ENCODE assay signal across 8 cellular contexts in genomic region chr6:27471365-27472115, GRCh38. TPM values are rescaled to one million over a fixed set of nuclear protein-coding genes. Genes with fewer than 3 reads are reported as not detected.
DNase-seq lines count a peak whose midpoint lies in the region; ATAC-seq and TF ChIP-seq lines count a peak whose summit lies in the region.

No MANE protein-coding gene starts in this region.

- no peak overlapping the region for H2AK5ac ChIP-seq in neuronal stem cell (ENCODE audit: low read depth, low read length)

- H3K27ac ChIP-seq in CD8-positive, alpha-beta memory T cell (ENCODE audit: low read depth, low read length), result peak overlapping the region; percentile 94
- H3K27ac ChIP-seq in colonic mucosa, result peak overlapping the region; percentile 98
- H3K27ac ChIP-seq in neuronal stem cell (replicated peaks; ENCODE audit: low read length), result no peak overlapping the region

- H2AFZ ChIP-seq in Loucy (ENCODE audit: low read length), result no peak overlapping the region
- H2AFZ ChIP-seq in neuronal stem cell (ENCODE audit: low read length), result peak overlapping the region; percentile 92

- H3K4me3 ChIP-seq in CD8-positive, alpha-beta memory T cell (ENCODE audit: low read length), result peak overlapping the region; percentile 91
- peak overlapping the region; percentile 85 for H3K4me3 ChIP-seq in Loucy (ENCODE audit: low read length, poor library complexity, severe bottlenecking)
- peak overlapping the region; percentile 77 for H3K4me3 ChIP-seq in colonic mucosa
- peak overlapping the region in 1 of 2 donors; percentile 82 for H3K4me3 ChIP-seq in neuronal stem cell (ENCODE audit: low read length in 2 of 2)

- H2BK120ac ChIP-seq in neuronal stem cell (ENCODE audit: low read depth, low read length), result no peak overlapping the region

- peak overlapping the region; percentile 93 to 99 (median 98) for H3K4me3 Mint-ChIP-seq in CD8-positive, alpha-beta memory T cell

- ATAC-seq in GM21786 (IDR thresholded peaks at IDR 0.05; ENCODE audit: unreplicated experiment), result no peak
- ATAC-seq in HG03095 (IDR thresholded peaks at IDR 0.05; ENCODE audit: unreplicated experiment), result no peak

- H3K9ac ChIP-seq in Loucy (ENCODE audit: low read depth, low read length, poor library complexity, severe bottlenecking) (peak overlapping the region; percentile 92), colonic mucosa (ENCODE audit: low read depth in 2 of 2, low read length in 2 of 2) (peak overlapping the region; percentile 85 to 100), neuronal stem cell (ENCODE audit: low read depth, low read length, poor library complexity) (no peak overlapping the region)

- WGBS in neuronal stem cell (ENCODE audit: extremely low coverage in 2 of 2, insufficient read length in 2 of 2, insufficient replicate concordance in 1 of 2), 2 donors, result no CpG with 5 or more reads among the region's 6 CpGs

- H3K4me2 ChIP-seq in Loucy (ENCODE audit: low read depth, low read length, poor library complexity, severe bottlenecking) (peak overlapping the region; percentile 93), neuronal stem cell (ENCODE audit: insufficient read depth, low read length, poor library complexity, severe bottlenecking) (peak overlapping the region; percentile 82)

- no peak overlapping the region for H3K14ac ChIP-seq in neuronal stem cell (ENCODE audit: low read length)

- peaks cover 15% of the 10 kb centered on the region for H3K4me1 ChIP-seq in CD8-positive, alpha-beta memory T cell (ENCODE audit: insufficient read depth, low read length)
- H3K4me1 ChIP-seq in Loucy (ENCODE audit: insufficient read depth, low read length, poor library complexity, severe bottlenecking) (peaks cover 48% of the 10 kb centered on the region), colonic mucosa (peaks cover 3% of the 10 kb centered on the region), neuronal stem cell (ENCODE audit: control insufficient read depth in 2 of 2, insufficient read depth in 1 of 2, low read depth in 1 of 2, low read length in 2 of 2) (peaks cover 0 to 3% of the 10 kb centered on the region in 2 donors)

- no peaks in the 10 kb centered on the region; the same call in 1 of the 2 replicates for H3F3A ChIP-seq in Loucy (ENCODE audit: low read depth)

- H3K4ac ChIP-seq in neuronal stem cell (ENCODE audit: low read length), result no peak overlapping the region

- H3K27ac Mint-ChIP-seq in CD8-positive, alpha-beta memory T cell, result peak overlapping the region; percentile 94 to 99 (median 97)

- POLR2A ChIA-PET in CD8-positive, alpha-beta memory T cell (lab: Charles Lee), result interaction anchor here (1.5 kb wide), 1 partner anchor 1347 kb away, joined by 4 read pairs; a partner anchor contains a TSS

- H4K91ac ChIP-seq in neuronal stem cell (ENCODE audit: low read depth, low read length, poor library complexity), result no peak overlapping the region

- no peaks in the 10 kb centered on the region for H3K27me3 ChIP-seq in CD8-positive, alpha-beta memory T cell (ENCODE audit: insufficient read depth, low read length, poor library complexity, severe bottlenecking)
- H3K27me3 ChIP-seq in Loucy (ENCODE audit: insufficient read depth, low read length, poor library complexity, severe bottlenecking) (no peaks in the 10 kb centered on the region), colonic mucosa (no peaks in the 10 kb centered on the region), neuronal stem cell (ENCODE audit: control insufficient read depth in 3 of 3, insufficient read depth in 3 of 3, low read depth in 1 of 3, low read length in 3 of 3) (no peaks in the 10 kb centered on the region)

- no peaks in the 10 kb centered on the region for H3K9me3 ChIP-seq in CD8-positive, alpha-beta memory T cell (ENCODE audit: low read length)
- H3K9me3 ChIP-seq in Loucy (ENCODE audit: insufficient read depth, low read depth, low read length), result no peaks in the 10 kb centered on the region
- H3K9me3 ChIP-seq in colonic mucosa, result no peaks in the 10 kb centered on the region
- H3K9me3 ChIP-seq in neuronal stem cell (replicated peaks in 1 of 2; ENCODE audit: control insufficient read depth in 2 of 2, insufficient read depth in 1 of 2, low read depth in 1 of 2, low read length in 2 of 2), result peaks cover 0 to 47% of the 10 kb centered on the region in 2 donors

- DNase-seq in CD8-positive, alpha-beta memory T cell, result no peak
- DNase-seq in colonic mucosa, result no peak
- DNase-seq in neuronal stem cell (ENCODE audit: low spot score), result no peak
- no peak for DNase-seq in SHP77 (lab: John Stamatoyannopoulos, UW)
- DNase-seq in HCEC 1CT, result no peak

- no peaks in the 10 kb centered on the region for H3K36me3 ChIP-seq in CD8-positive, alpha-beta memory T cell (ENCODE audit: insufficient read depth, low read length)
- peaks cover 25% of the 10 kb centered on the region for H3K36me3 ChIP-seq in Loucy (ENCODE audit: insufficient read depth, low read length)
- H3K36me3 ChIP-seq in colonic mucosa, result no peaks in the 10 kb centered on the region
- H3K36me3 ChIP-seq in neuronal stem cell (replicated peaks in 1 of 2; ENCODE audit: control insufficient read depth in 2 of 2, insufficient read depth in 2 of 2, low read length in 2 of 2), result peaks cover 4 to 48% of the 10 kb centered on the region in 2 donors

- H3K36me3 Mint-ChIP-seq in CD8-positive, alpha-beta memory T cell, result peaks cover 4 to 44% (median 14%) of the 10 kb centered on the region in 3 donors

- peaks cover 0 to 7% of the 10 kb centered on the region in 2 donors for H3K27me3 Mint-ChIP-seq in CD8-positive, alpha-beta memory T cell

- no peak overlapping the region for H3K18ac ChIP-seq in neuronal stem cell (ENCODE audit: low read length)

- no peaks in the 10 kb centered on the region for H3K9me3 Mint-ChIP-seq in CD8-positive, alpha-beta memory T cell

- H4K20me1 ChIP-seq in Loucy (ENCODE audit: insufficient read depth, low read length, poor library complexity, severe bottlenecking), result peaks cover 55% of the 10 kb centered on the region

- H3K4me1 Mint-ChIP-seq in CD8-positive, alpha-beta memory T cell, result peaks cover 51 to 62% (median 57%) of the 10 kb centered on the region in 3 donors

- no peak overlapping the region for H2BK5ac ChIP-seq in neuronal stem cell (ENCODE audit: low read length)

- H2BK12ac ChIP-seq in neuronal stem cell (ENCODE audit: low read length), result no peak overlapping the region

- peaks cover 2% of the 10 kb centered on the region for H3K79me1 ChIP-seq in neuronal stem cell (ENCODE audit: low read depth, low read length)

- CTCF ChIA-PET in CD8-positive, alpha-beta memory T cell (lab: Charles Lee), result interaction anchor here (0.9 to 2.2 kb wide), 5 partner anchors 9 to 313 kb away, joined by 3 to 8 read pairs (median 5); no protein-coding TSS in a partner anchor

- TF ChIP-seq CTCF in Loucy (conservative IDR thresholded peaks at IDR 0.05; ENCODE audit: low read length) (no peak), colonic mucosa (IDR thresholded peaks at IDR 0.05) (no peak)

- no peak overlapping the region for H3K23ac ChIP-seq in neuronal stem cell (ENCODE audit: low read depth, low read length, poor library complexity)

- intact Hi-C loops in colonic mucosa (cut with DNase I), result loop anchor here (10.0 kb wide), 1 partner anchor 347 kb away; no protein-coding TSS in a partner anchor

- no peak overlapping the region for H4K8ac ChIP-seq in neuronal stem cell (ENCODE audit: low read depth, low read length)

- no peak overlapping the region for H2BK15ac ChIP-seq in neuronal stem cell (ENCODE audit: low read length)

- peaks cover 61% of the 10 kb centered on the region for H3K79me2 ChIP-seq in Loucy (ENCODE audit: insufficient read depth, low read length)

- H3K9me2 ChIP-seq in Loucy (replicated peaks; ENCODE audit: low read depth, low read length), result no peaks in the 10 kb centered on the region

RNA-seq across cellular contexts. Expression of gene ZNF184, which starts 1.4 kb away (rescaled TPM):
- total RNA-seq in CD8-positive, alpha-beta memory T cell, result 10 to 100 TPM in 1 of 2 experiments, 1 to 10 TPM in 1; 9.7 to 10.0 TPM
- 10.8 TPM for polyA plus RNA-seq in CD8-positive, alpha-beta memory T cell
- total RNA-seq in colonic mucosa, result 1 to 10 TPM; 6.3 to 8.6 TPM
- polyA plus RNA-seq in neuronal stem cell (2013, experiment 1 of 2), result 11.0 TPM
- 11.0 TPM for polyA plus RNA-seq in neuronal stem cell (2013, experiment 2 of 2)
